Comparison of ENCODE assay signal across 13 cellular contexts in genomic region chr1:226602186-226603029, GRCh38. TPM values are rescaled to one million over a fixed set of nuclear protein-coding genes. Genes with fewer than 3 reads are reported as not detected.
DNase-seq lines count a peak whose midpoint lies in the region; ATAC-seq, FAIRE-seq and TF ChIP-seq lines count a peak whose summit lies in the region.
"Had no signal": no experiment of that assay in that cellular context is flagged by ENCODE, and none has a peak within 500 bp of the region (broad histone marks: within the 10 kb centered on the region; RNA-seq: fewer than 3 reads in every experiment).

No MANE protein-coding gene starts in this region.

- no peak for TF ChIP-seq CTCF in VCaP (conservative IDR thresholded peaks at IDR 0.05)
- no peak for TF ChIP-seq CTCF in foreskin fibroblast (IDR thresholded peaks at IDR 0.05; ENCODE audit: low read depth, low read length)
- TF ChIP-seq CTCF in omental fat pad (IDR thresholded peaks at IDR 0.05) = no peak

- FAIRE-seq in urothelium cell line (lab: Jason Lieb, UNC) = no peak
- FAIRE-seq: GM18507 had no signal

- peak overlapping the region; percentile 32 to 49 for H3K4me3 ChIP-seq in foreskin fibroblast (ENCODE audit: low read depth in 1 of 2, low read length in 2 of 2)

- peak overlapping the region; percentile 31 for H3K27ac ChIP-seq in VCaP

- ATAC-seq in omental fat pad (ENCODE audit: low FRiP score) (peak; percentile 87), HG02870 (IDR thresholded peaks at IDR 0.05; ENCODE audit: unreplicated experiment) (no peak)
- ATAC-seq: HCT116; stimulated activated naive B cell treated with anti-CD40 and anti-IgM and Interleukin-4, amounts not matched to agents 10 μg/mL and 1 μg/mL and 100 μg/mL, for 72 hours had no signal

- DNase-seq in AG08396 (ENCODE audit: low spot score) (peak; percentile 72), foreskin fibroblast (peak; percentile 85 to 93), omental fat pad (ENCODE audit: low spot score) (no peak), putamen (ENCODE audit: low spot score) (no peak), NCI-H510A (lab: John Stamatoyannopoulos, UW) (no peak), urothelium cell line (ENCODE audit: low spot score) (no peak)
- DNase-seq: activated naive CD4-positive, alpha-beta T cell treated with anti-CD3 and anti-CD28 coated beads, Interleukin-2, amount 10 ng/mL, durations not matched to agents 7 days and 5 days; retina; stimulated activated naive B cell treated with anti-CD40 and anti-IgM and Interleukin-4, amounts not matched to agents 10 μg/mL and 1 μg/mL and 100 μg/mL, for 72 hours had no signal

RNA-seq across cellular contexts. Expression of gene STUM, which starts 53.8 kb away (rescaled TPM):
- 1 to 10 TPM; 1.9 to 2.8 (median 2.2) TPM for total RNA-seq in omental fat pad

Comparison
In these comparisons a context has a peak if more than half of its experiments do, and no peak if none do; other contexts are left out.
1. DNase-seq: peak in AG08396 (single experiment) and foreskin fibroblast (2 of 2); none in omental fat pad (single experiment), putamen (single experiment), NCI-H510A (single experiment) and urothelium cell line (single experiment).